21 cellular contexts compared by ENCODE assay signal in genomic region chr9:126834672-126835071, GRCh38. TPM values are rescaled to one million over a fixed set of nuclear protein-coding genes. Genes with fewer than 3 reads are reported as not detected.
A peak's percentile ranks its signal among the peaks of the same experiment; 100 is the strongest.
DNase-seq lines count a peak whose midpoint lies in the region; ATAC-seq and TF ChIP-seq lines count a peak whose summit lies in the region.
"Had no signal": no experiment of that assay in that cellular context is flagged by ENCODE, and none has a peak within 500 bp of the region (broad histone marks: within the 10 kb centered on the region; RNA-seq: fewer than 3 reads in every experiment).

No MANE protein-coding gene starts in this region.

- peaks cover 29% of the 10 kb centered on the region for H3K4me1 Mint-ChIP-seq in activated naive CD8-positive, alpha-beta T cell treated with anti-CD3 and anti-CD28 coated beads, Interleukin-2, amount 10 ng/mL, durations not matched to agents 7 days and 5 days
- H3K4me1 Mint-ChIP-seq in stimulated activated naive CD8-positive, alpha-beta T cell treated with anti-CD3 and anti-CD28 coated beads, Interleukin-15, amount 100 ng/mL, for 72 hours, result peaks cover 64% of the 10 kb centered on the region
- H3K4me1 Mint-ChIP-seq in nephron progenitor cell, result peaks cover 7% of the 10 kb centered on the region

- H3K36me3 ChIP-seq in left ventricle myocardium inferior, result peaks cover 52% of the 10 kb centered on the region
- peaks cover 0 to 69% of the 10 kb centered on the region in 2 donors for H3K36me3 ChIP-seq in left lung

- H3K27me3 ChIP-seq in left ventricle myocardium inferior (ENCODE audit: low read depth) (no peaks in the 10 kb centered on the region), left lung (no peaks in the 10 kb centered on the region)

- no peak for DNase-seq in left ventricle myocardium inferior
- DNase-seq in Right ventricle myocardium inferior (ENCODE audit: missing footprints), result no peak
- DNase-seq in activated naive CD8-positive, alpha-beta T cell treated with anti-CD3 and anti-CD28 coated beads, Interleukin-2, amount 10 ng/mL, durations not matched to agents 7 days and 5 days, result no peak
- DNase-seq in left lung, result no peak
- no peak for DNase-seq in stimulated activated naive CD8-positive, alpha-beta T cell treated with anti-CD3 and anti-CD28 coated beads, Interleukin-15, amount 100 ng/mL, for 72 hours
- DNase-seq in nephron progenitor cell, result no peak
- DNase-seq: COR-L47, DMS 273 treated with DMSO at 0.1 percent for 48 hours, DND-41, KG1, MV-4-11, NCI-H187, NCI-H2107, NCI-H2227 treated with DMSO at 0.1 percent for 48 hours, NCI-H510A treated with DMSO at 0.1 percent for 48 hours, NCI-H82, SHP77 treated with DMSO at 0.1 percent for 48 hours had no signal

- TF ChIP-seq CTCF in left ventricle myocardium inferior (IDR thresholded peaks at IDR 0.05; ENCODE audit: borderline replicate concordance), result no peak
- TF ChIP-seq CTCF in left lung (IDR thresholded peaks at IDR 0.05), result no peak
- no peak for TF ChIP-seq CTCF in nephron progenitor cell (IDR thresholded peaks at IDR 0.05)

- no peak overlapping the region for H3K4me3 Mint-ChIP-seq in activated naive CD8-positive, alpha-beta T cell treated with anti-CD3 and anti-CD28 coated beads, Interleukin-2, amount 10 ng/mL, durations not matched to agents 7 days and 5 days
- H3K4me3 Mint-ChIP-seq in stimulated activated naive CD8-positive, alpha-beta T cell treated with anti-CD3 and anti-CD28 coated beads, Interleukin-15, amount 100 ng/mL, for 72 hours, result no peak overlapping the region
- H3K4me3 Mint-ChIP-seq in nephron progenitor cell, result no peak overlapping the region
- H3K4me3 Mint-ChIP-seq: B cell had no signal

- no peak for TF ChIP-seq POLR2A in GM18505 (IDR thresholded peaks at IDR 0.05; ENCODE audit: borderline replicate concordance, extremely low read depth, insufficient read depth, insufficient read length)

- H3K4me3 ChIP-seq in left ventricle myocardium inferior, result peak overlapping the region; percentile 5
- H3K4me3 ChIP-seq in left lung, result no peak overlapping the region

- no peaks in the 10 kb centered on the region for H3K9me3 Mint-ChIP-seq in activated naive CD8-positive, alpha-beta T cell treated with anti-CD3 and anti-CD28 coated beads, Interleukin-2, amount 10 ng/mL, durations not matched to agents 7 days and 5 days
- H3K9me3 Mint-ChIP-seq in stimulated activated naive CD8-positive, alpha-beta T cell treated with anti-CD3 and anti-CD28 coated beads, Interleukin-15, amount 100 ng/mL, for 72 hours, result no peaks in the 10 kb centered on the region
- no peaks in the 10 kb centered on the region for H3K9me3 Mint-ChIP-seq in nephron progenitor cell

- POLR2A ChIA-PET in activated naive CD8-positive, alpha-beta T cell treated with anti-CD3 and anti-CD28 coated beads, Interleukin-2, amount 10 ng/mL, durations not matched to agents 7 days and 5 days (lab: Charles Lee), result interaction anchor here (1.0 kb wide), 1 partner anchor 30 kb away, joined by 3 read pairs; no protein-coding TSS in a partner anchor

- H3K27ac ChIP-seq in left ventricle myocardium inferior (replicated peaks), result peak overlapping the region; percentile 60
- H3K27ac ChIP-seq in left lung, result no peak overlapping the region

- H3K27ac Mint-ChIP-seq in activated naive CD8-positive, alpha-beta T cell treated with anti-CD3 and anti-CD28 coated beads, Interleukin-2, amount 10 ng/mL, durations not matched to agents 7 days and 5 days, result peak overlapping the region; percentile 12
- H3K27ac Mint-ChIP-seq in stimulated activated naive CD8-positive, alpha-beta T cell treated with anti-CD3 and anti-CD28 coated beads, Interleukin-15, amount 100 ng/mL, for 72 hours, result no peak overlapping the region
- H3K27ac Mint-ChIP-seq in nephron progenitor cell, result no peak overlapping the region
- H3K27ac Mint-ChIP-seq: B cell had no signal

- peaks cover 37% of the 10 kb centered on the region for H3K36me3 Mint-ChIP-seq in activated naive CD8-positive, alpha-beta T cell treated with anti-CD3 and anti-CD28 coated beads, Interleukin-2, amount 10 ng/mL, durations not matched to agents 7 days and 5 days
- peaks cover 51% of the 10 kb centered on the region for H3K36me3 Mint-ChIP-seq in nephron progenitor cell (ENCODE audit: low read depth)

- H3K9me3 ChIP-seq in left ventricle myocardium inferior (replicated peaks) (no peaks in the 10 kb centered on the region), left lung (no peaks in the 10 kb centered on the region)

- H3K4me1 ChIP-seq in left ventricle myocardium inferior (peaks cover 85% of the 10 kb centered on the region), left lung (no peaks in the 10 kb centered on the region)

- intact Hi-C loops in left ventricle myocardium inferior (cut with micrococcal nuclease) (no loop called here), Right ventricle myocardium inferior (cut with DNase I) (no loop called here), left lung (cut with DNase I) (no loop called here)

- no peaks in the 10 kb centered on the region for H3K27me3 Mint-ChIP-seq in activated naive CD8-positive, alpha-beta T cell treated with anti-CD3 and anti-CD28 coated beads, Interleukin-2, amount 10 ng/mL, durations not matched to agents 7 days and 5 days
- H3K27me3 Mint-ChIP-seq in stimulated activated naive CD8-positive, alpha-beta T cell treated with anti-CD3 and anti-CD28 coated beads, Interleukin-15, amount 100 ng/mL, for 72 hours, result no peaks in the 10 kb centered on the region
- no peaks in the 10 kb centered on the region for H3K27me3 Mint-ChIP-seq in nephron progenitor cell (ENCODE audit: low read depth, poor library complexity)
- H3K27me3 Mint-ChIP-seq: B cell had no signal

- no peak for ATAC-seq in Right ventricle myocardium inferior
- ATAC-seq in activated naive CD8-positive, alpha-beta T cell treated with anti-CD3 and anti-CD28 coated beads, Interleukin-2, amount 10 ng/mL, durations not matched to agents 7 days and 5 days (ENCODE audit: low read depth), result peak; percentile 47
- peak; percentile 74 for ATAC-seq in left lung
- ATAC-seq in stimulated activated naive CD8-positive, alpha-beta T cell treated with anti-CD3 and anti-CD28 coated beads, Interleukin-15, amount 100 ng/mL, for 72 hours, result peak; percentile 59
- no peak for ATAC-seq in GM18505 (IDR thresholded peaks at IDR 0.05; ENCODE audit: unreplicated experiment)
- ATAC-seq in HG03378 (IDR thresholded peaks at IDR 0.05; ENCODE audit: unreplicated experiment), result no peak
- ATAC-seq: HepG2 had no signal

RNA-seq across cellular contexts. Expression of gene ZBTB34, which starts 25.8 kb away (rescaled TPM):
- 4.5 TPM for total RNA-seq in left ventricle myocardium inferior
- 6.3 TPM for total RNA-seq in Right ventricle myocardium inferior
- total RNA-seq in activated naive CD8-positive, alpha-beta T cell treated with anti-CD3 and anti-CD28 coated beads, Interleukin-2, amount 10 ng/mL, durations not matched to agents 7 days and 5 days, result 10 to 100 TPM in 1 of 2 experiments, 1 to 10 TPM in 1; 9.8 to 10.5 TPM
- total RNA-seq in left lung, result 10 to 100 TPM in 1 of 2 donors, 1 to 10 TPM in 1; 9.9 to 14.1 TPM

RNA-seq across cellular contexts. Expression of gene ZBTB43, which starts 29.8 kb away (rescaled TPM):
- total RNA-seq in left ventricle myocardium inferior (30.2 TPM), Right ventricle myocardium inferior (35.1 TPM), left lung (10 to 100 TPM; 20.8 to 28.3 TPM)
- 10 to 100 TPM; 23.0 to 29.4 TPM for total RNA-seq in activated naive CD8-positive, alpha-beta T cell treated with anti-CD3 and anti-CD28 coated beads, Interleukin-2, amount 10 ng/mL, durations not matched to agents 7 days and 5 days

Comparison
In these comparisons a context has a peak if more than half of its experiments do, and no peak if none do; other contexts are left out.
1. ATAC-seq: peak in activated naive CD8-positive, alpha-beta T cell treated with anti-CD3 and anti-CD28 coated beads, Interleukin-2, amount 10 ng/mL, durations not matched to agents 7 days and 5 days (single experiment), left lung (single experiment) and stimulated activated naive CD8-positive, alpha-beta T cell treated with anti-CD3 and anti-CD28 coated beads, Interleukin-15, amount 100 ng/mL, for 72 hours (single experiment); none in Right ventricle myocardium inferior (single experiment), GM18505 (single experiment) and HG03378 (single experiment).